Comparison of ENCODE assay signal across 17 cellular contexts in genomic region chr19:13640611-13641010, GRCh38.
DNase-seq lines count a peak whose midpoint lies in the region; ATAC-seq and TF ChIP-seq lines count a peak whose summit lies in the region.
"Had no signal": no experiment of that assay in that cellular context is flagged by ENCODE, and none has a peak within 500 bp of the region (broad histone marks: within the 10 kb centered on the region; RNA-seq: fewer than 3 reads in every experiment).

No MANE protein-coding gene starts in this region.

- TF ChIP-seq CTCF in OCI-LY7 (conservative IDR thresholded peaks at IDR 0.05; ENCODE audit: low read length) = no peak

- H3K9ac ChIP-seq in SK-N-MC (ENCODE audit: insufficient read length) = no peak overlapping the region

- no peak overlapping the region for H2AFZ ChIP-seq in OCI-LY7 (ENCODE audit: low read length)
- H2AFZ ChIP-seq: PC-9 had no signal

- H3K79me2 ChIP-seq in OCI-LY7 (ENCODE audit: insufficient read depth, low read depth, low read length) = no peaks in the 10 kb centered on the region

- H3K4me1 Mint-ChIP-seq in activated T-helper 1 cell treated with anti-CD3 and anti-CD28 coated beads, Interleukin-12 subunit alpha, Interleukin-12 subunit beta, Interleukin-2, Interleukin-4 antibody, amounts not matched to agents 30 ng/mL and 10 ng/mL and 1 ng/mL, durations not matched to agents 14 hours and 24 hours and 36 hours (ENCODE audit: low read depth) = no peaks in the 10 kb centered on the region

- H3K27ac ChIP-seq in SK-N-MC (peak overlapping the region; percentile 50; the same call in 1 of the 2 replicates), OCI-LY7 (ENCODE audit: low read depth, low read length, poor library complexity, severe bottlenecking) (no peak overlapping the region)
- H3K27ac ChIP-seq: 22Rv1, HL-60, PC-9 had no signal

- H3K36me3 ChIP-seq in SK-N-MC (ENCODE audit: insufficient read depth, low read length) = no peaks in the 10 kb centered on the region
- H3K36me3 ChIP-seq in OCI-LY7 (ENCODE audit: insufficient read depth, low read length) = no peaks in the 10 kb centered on the region
- H3K36me3 ChIP-seq: BE2C had no signal

- no peaks in the 10 kb centered on the region for H3K9me3 ChIP-seq in SK-N-MC (ENCODE audit: low read depth, low read length)
- H3K9me3 ChIP-seq in OCI-LY7 (ENCODE audit: low read length) = peaks cover 6% of the 10 kb centered on the region; the same call in 1 of the 2 replicates

- H3K9me3 Mint-ChIP-seq in activated T-helper 1 cell treated with anti-CD3 and anti-CD28 coated beads, Interleukin-12 subunit alpha, Interleukin-12 subunit beta, Interleukin-2, Interleukin-4 antibody, amounts not matched to agents 30 ng/mL and 10 ng/mL and 1 ng/mL, durations not matched to agents 14 hours and 24 hours and 36 hours = peaks cover 8% of the 10 kb centered on the region
- H3K9me3 Mint-ChIP-seq: CD8-positive, alpha-beta T cell had no signal

- no peak overlapping the region for H3K4me2 ChIP-seq in OCI-LY7 (ENCODE audit: low read length)
- H3K4me2 ChIP-seq: PC-9 had no signal

- H3K4me3 ChIP-seq in SK-N-MC (no peak overlapping the region), OCI-LY7 (ENCODE audit: low read depth, low read length, poor library complexity, severe bottlenecking) (no peak overlapping the region)
- H3K4me3 ChIP-seq: PC-9 had no signal

- no peaks in the 10 kb centered on the region for H4K20me1 ChIP-seq in OCI-LY7 (ENCODE audit: insufficient read depth, low read length)

- no peaks in the 10 kb centered on the region for H3K27me3 Mint-ChIP-seq in activated T-helper 1 cell treated with anti-CD3 and anti-CD28 coated beads, Interleukin-12 subunit alpha, Interleukin-12 subunit beta, Interleukin-2, Interleukin-4 antibody, amounts not matched to agents 30 ng/mL and 10 ng/mL and 1 ng/mL, durations not matched to agents 14 hours and 24 hours and 36 hours (ENCODE audit: insufficient read depth)

- ATAC-seq in GM19467 (IDR thresholded peaks at IDR 0.05; ENCODE audit: unreplicated experiment) = no peak
- ATAC-seq: CD8-positive, alpha-beta T cell had no signal

- POLR2A ChIA-PET in OCI-LY7 (lab: Charles Lee) = no interaction called here

- H3K4me3 Mint-ChIP-seq in activated T-helper 1 cell treated with anti-CD3 and anti-CD28 coated beads, Interleukin-12 subunit alpha, Interleukin-12 subunit beta, Interleukin-2, Interleukin-4 antibody, amounts not matched to agents 30 ng/mL and 10 ng/mL and 1 ng/mL, durations not matched to agents 14 hours and 24 hours and 36 hours = no peak overlapping the region
- H3K4me3 Mint-ChIP-seq: CD8-positive, alpha-beta T cell; HFFc6 had no signal

- intact Hi-C loops in activated T-helper 1 cell treated with anti-CD3 and anti-CD28 coated beads, Interleukin-12 subunit alpha, Interleukin-12 subunit beta, Interleukin-2, Interleukin-4 antibody, amounts not matched to agents 30 ng/mL and 10 ng/mL and 1 ng/mL, durations not matched to agents 14 hours and 24 hours and 36 hours (cut with micrococcal nuclease) = no loop called here
- intact Hi-C loops in OCI-LY7 (cut with micrococcal nuclease; ENCODE audit: unreplicated experiment) = no loop called here

- no peaks in the 10 kb centered on the region for H3K4me1 ChIP-seq in OCI-LY7 (ENCODE audit: insufficient read depth, low read length, poor library complexity, severe bottlenecking)
- H3K4me1 ChIP-seq: BE2C had no signal

- CTCF ChIA-PET in OCI-LY7 (lab: Charles Lee; ENCODE audit: unreplicated experiment) = no interaction called here

- no peaks in the 10 kb centered on the region for H3K9me2 ChIP-seq in OCI-LY7 (ENCODE audit: insufficient read depth, low read length)

- BruUV-seq in OCI-LY7 (replicated peaks; lab: Mats Ljungman, UMichigan) = no TSS peak

- peak; percentile 15 for DNase-seq in DMS153 (lab: John Stamatoyannopoulos, UW)
- DNase-seq in DMS153 treated with DMSO at 0.1 percent for 48 hours (lab: John Stamatoyannopoulos, UW; ENCODE audit: unreplicated experiment) = no peak
- peak; percentile 44 for DNase-seq in NCI-H2029 (lab: John Stamatoyannopoulos, UW)
- DNase-seq in NCI-H510A (lab: John Stamatoyannopoulos, UW) = peak; percentile 53
- DNase-seq in SK-N-MC (ENCODE audit: low read depth, low spot score) = no peak
- DNase-seq in activated T-helper 1 cell treated with anti-CD3 and anti-CD28 coated beads, Interleukin-12 subunit alpha, Interleukin-12 subunit beta, Interleukin-2, Interleukin-4 antibody, amounts not matched to agents 30 ng/mL and 10 ng/mL and 1 ng/mL, durations not matched to agents 14 hours and 24 hours and 36 hours (ENCODE audit: low spot score) = no peak
- no peak for DNase-seq in OCI-LY7 (ENCODE audit: low spot score)
- DNase-seq: BE2C; CD8-positive, alpha-beta T cell; HFFc6; NCI-H1417 treated with DMSO at 0.1 percent for 48 hours; NCI-H526 treated with DMSO at 0.1 percent for 48 hours; PC-9; T-helper 1 cell had no signal

- H3K36me3 Mint-ChIP-seq in activated T-helper 1 cell treated with anti-CD3 and anti-CD28 coated beads, Interleukin-12 subunit alpha, Interleukin-12 subunit beta, Interleukin-2, Interleukin-4 antibody, amounts not matched to agents 30 ng/mL and 10 ng/mL and 1 ng/mL, durations not matched to agents 14 hours and 24 hours and 36 hours (ENCODE audit: low read depth) = no peaks in the 10 kb centered on the region
- H3K36me3 Mint-ChIP-seq: CD8-positive, alpha-beta T cell had no signal

- no peak overlapping the region for H3K27ac Mint-ChIP-seq in activated T-helper 1 cell treated with anti-CD3 and anti-CD28 coated beads, Interleukin-12 subunit alpha, Interleukin-12 subunit beta, Interleukin-2, Interleukin-4 antibody, amounts not matched to agents 30 ng/mL and 10 ng/mL and 1 ng/mL, durations not matched to agents 14 hours and 24 hours and 36 hours
- H3K27ac Mint-ChIP-seq: CD8-positive, alpha-beta T cell; HFFc6 had no signal

Comparison
In these comparisons a context has a peak if more than half of its experiments do, and no peak if none do; other contexts are left out.
1. DNase-seq: peak in DMS153 (single experiment), NCI-H2029 (single experiment) and NCI-H510A (single experiment); none in DMS153 treated with DMSO at 0.1 percent for 48 hours (single experiment), SK-N-MC (single experiment), activated T-helper 1 cell treated with anti-CD3 and anti-CD28 coated beads, Interleukin-12 subunit alpha, Interleukin-12 subunit beta, Interleukin-2, Interleukin-4 antibody, amounts not matched to agents 30 ng/mL and 10 ng/mL and 1 ng/mL, durations not matched to agents 14 hours and 24 hours and 36 hours (single experiment) and OCI-LY7 (single experiment).